8 cellular contexts compared by ENCODE assay signal in the genomic region with DNA sequence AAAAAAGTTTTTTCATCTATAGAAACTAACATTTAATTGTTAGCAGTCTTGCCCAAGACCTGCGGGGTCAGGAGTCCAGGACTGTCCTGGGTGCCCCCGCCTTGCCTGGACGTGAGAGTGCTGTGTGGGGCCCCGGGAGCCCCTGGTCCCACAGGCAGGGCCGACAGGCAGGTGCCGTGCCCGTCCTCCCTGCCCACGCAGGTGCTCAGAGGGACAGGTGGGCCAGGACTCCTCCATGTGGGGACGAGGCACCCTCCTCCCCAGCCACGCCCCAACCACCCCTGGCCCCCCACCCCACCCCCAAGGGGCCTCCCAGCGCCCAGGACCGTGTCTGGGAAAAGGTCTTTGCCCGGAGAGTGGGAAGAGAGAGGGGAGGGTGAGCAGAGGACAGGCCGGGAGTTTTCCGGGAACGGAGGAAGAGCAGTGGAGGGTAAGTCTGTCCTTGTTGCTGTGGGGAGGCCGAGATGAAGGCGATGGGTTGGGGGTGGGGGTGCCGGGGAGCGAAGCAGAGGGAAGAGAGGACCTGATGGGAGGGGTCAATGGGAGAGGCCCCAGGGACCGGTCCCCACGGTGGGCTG. TPM values are rescaled to one million over a fixed set of nuclear protein-coding genes. Genes with fewer than 3 reads are reported as not detected.
DNase-seq lines count a peak whose midpoint lies in the region; ATAC-seq, FAIRE-seq and TF ChIP-seq lines count a peak whose summit lies in the region.

No MANE protein-coding gene starts in this region.

- H3K4me3 ChIP-seq in kidney (ENCODE audit: low read length in 2 of 2) = peak overlapping the region; percentile 49 to 71
- peak overlapping the region; percentile 61 to 75 for H3K4me3 ChIP-seq in testis

- WGBS in testis, 2 donors = 9 to 13% methylated on average over 22 of the region's 22 CpGs

- FAIRE-seq in kidney (lab: Jason Lieb, UNC) = no peak

- H3K27me3 ChIP-seq in testis = no peaks in the 10 kb centered on the region

- H3K36me3 ChIP-seq in kidney (ENCODE audit: control insufficient read depth in 1 of 2, insufficient read depth in 2 of 2, low read length in 2 of 2) (no peaks in the 10 kb centered on the region), testis (ENCODE audit: low read depth, missing control alignments) (no peaks in the 10 kb centered on the region)

- H3K9me3 Mint-ChIP-seq in activated naive CD8-positive, alpha-beta T cell treated with anti-CD3 and anti-CD28 coated beads, Interleukin-2, amount 10 ng/mL, durations not matched to agents 7 days and 5 days = no peaks in the 10 kb centered on the region

- TF ChIP-seq CTCF in kidney (IDR thresholded peaks at IDR 0.05; ENCODE audit: borderline replicate concordance, extremely low read depth, insufficient read depth) (no peak), testis (IDR thresholded peaks at IDR 0.05) (no peak)

- H3K4me1 ChIP-seq in kidney (ENCODE audit: control insufficient read depth in 1 of 2, insufficient read depth in 1 of 2, low read depth in 1 of 2, low read length in 2 of 2) (peaks cover 9 to 14% of the 10 kb centered on the region in 2 donors), testis (peaks cover 58% of the 10 kb centered on the region)

- no peak for TF ChIP-seq POLR2A in testis (IDR thresholded peaks at IDR 0.05)

- H3K36me3 Mint-ChIP-seq in activated naive CD8-positive, alpha-beta T cell treated with anti-CD3 and anti-CD28 coated beads, Interleukin-2, amount 10 ng/mL, durations not matched to agents 7 days and 5 days = no peaks in the 10 kb centered on the region

- H3K27ac Mint-ChIP-seq in activated naive CD8-positive, alpha-beta T cell treated with anti-CD3 and anti-CD28 coated beads, Interleukin-2, amount 10 ng/mL, durations not matched to agents 7 days and 5 days = peak overlapping the region; percentile 81

- DNase-seq in NCI-H1105 (lab: John Stamatoyannopoulos, UW) (peak; percentile 10), NCI-H1105 treated with DMSO at 0.1 percent for 48 hours (lab: John Stamatoyannopoulos, UW) (no peak), kidney (no peak), testis (no peak), posterior cingulate gyrus (no peak), NK-92 (lab: John Stamatoyannopoulos, UW; ENCODE audit: unreplicated experiment) (no peak), HCEC 1CT (no peak)
- no peak for DNase-seq in activated naive CD8-positive, alpha-beta T cell treated with anti-CD3 and anti-CD28 coated beads, Interleukin-2, amount 10 ng/mL, durations not matched to agents 7 days and 5 days

- H3K4me3 Mint-ChIP-seq in activated naive CD8-positive, alpha-beta T cell treated with anti-CD3 and anti-CD28 coated beads, Interleukin-2, amount 10 ng/mL, durations not matched to agents 7 days and 5 days = peak overlapping the region; percentile 89

- intact Hi-C loops in kidney (cut with DNase I) (loop anchor here (10.0 kb wide), 2 partner anchors 105 to 155 kb away; a partner anchor contains a TSS), testis (cut with DNase I; ENCODE audit: low total_unique reads) (no loop called here), posterior cingulate gyrus (cut with DNase I) (loop anchor here (2.0 to 10.0 kb wide), 3 partner anchors 27 to 155 kb away; a partner anchor contains a TSS)

- POLR2A ChIA-PET in activated naive CD8-positive, alpha-beta T cell treated with anti-CD3 and anti-CD28 coated beads, Interleukin-2, amount 10 ng/mL, durations not matched to agents 7 days and 5 days (lab: Charles Lee) = interaction anchor here (0.6 to 2.4 kb wide), 5 partner anchors 11 to 78 kb away, joined by 3 to 10 read pairs (median 5); a partner anchor contains a TSS

- H3K9me3 ChIP-seq in kidney (ENCODE audit: control insufficient read depth in 1 of 2, low read length in 2 of 2) (no peaks in the 10 kb centered on the region), testis (no peaks in the 10 kb centered on the region)

- H3K4me1 Mint-ChIP-seq in activated naive CD8-positive, alpha-beta T cell treated with anti-CD3 and anti-CD28 coated beads, Interleukin-2, amount 10 ng/mL, durations not matched to agents 7 days and 5 days = peaks cover 4% of the 10 kb centered on the region

- H3K27me3 Mint-ChIP-seq in activated naive CD8-positive, alpha-beta T cell treated with anti-CD3 and anti-CD28 coated beads, Interleukin-2, amount 10 ng/mL, durations not matched to agents 7 days and 5 days = no peaks in the 10 kb centered on the region

- no peak for ATAC-seq in activated naive CD8-positive, alpha-beta T cell treated with anti-CD3 and anti-CD28 coated beads, Interleukin-2, amount 10 ng/mL, durations not matched to agents 7 days and 5 days (ENCODE audit: low read depth)

- H3K27ac ChIP-seq in kidney (ENCODE audit: low read depth in 2 of 2, low read length in 2 of 2) = peak overlapping the region; percentile 89
- peak overlapping the region; percentile 70 for H3K27ac ChIP-seq in testis

- H3K9ac ChIP-seq in kidney (ENCODE audit: low read length in 2 of 2) = peak overlapping the region in 1 of 2 donors; percentile 22

RNA-seq across cellular contexts. Expression of a gene that starts 2.7 kb away (rescaled TPM):
- 1 to 10 TPM in 1 of 2 experiments, under 1 TPM in 1; 0.91 to 1.1 TPM for total RNA-seq in activated naive CD8-positive, alpha-beta T cell treated with anti-CD3 and anti-CD28 coated beads, Interleukin-2, amount 10 ng/mL, durations not matched to agents 7 days and 5 days
- 42.9 TPM for total RNA-seq in kidney
- 35.5 TPM for polyA plus RNA-seq in kidney (ENCODE audit: insufficient read depth, low read depth, low replicate concordance)
- 10 to 100 TPM; 11.5 to 27.8 TPM for total RNA-seq in testis
- 27.1 TPM for polyA plus RNA-seq in testis (ENCODE audit: insufficient read depth, low read depth, low replicate concordance)

RNA-seq across cellular contexts. Expression of a gene that starts 4.3 kb away (rescaled TPM):
- 1 to 10 TPM; 1.5 to 3.6 TPM for total RNA-seq in activated naive CD8-positive, alpha-beta T cell treated with anti-CD3 and anti-CD28 coated beads, Interleukin-2, amount 10 ng/mL, durations not matched to agents 7 days and 5 days
- 1.9 TPM for total RNA-seq in kidney
- polyA plus RNA-seq in kidney (ENCODE audit: insufficient read depth, low read depth, low replicate concordance) = 2.1 TPM
- total RNA-seq in testis = 1 to 10 TPM; 4.6 to 4.9 TPM
- 4.6 TPM for polyA plus RNA-seq in testis (ENCODE audit: insufficient read depth, low read depth, low replicate concordance)

RNA-seq across cellular contexts. Expression of a gene that starts 4.8 kb away (rescaled TPM):
- 100 to 1,000 TPM; 103 to 104 TPM for total RNA-seq in activated naive CD8-positive, alpha-beta T cell treated with anti-CD3 and anti-CD28 coated beads, Interleukin-2, amount 10 ng/mL, durations not matched to agents 7 days and 5 days
- total RNA-seq in kidney (97.2 TPM), testis (100 to 1,000 TPM; 509 to 749 TPM)
- polyA plus RNA-seq in kidney (ENCODE audit: insufficient read depth, low read depth, low replicate concordance) (92.5 TPM), testis (ENCODE audit: insufficient read depth, low read depth, low replicate concordance) (452 TPM)

RNA-seq across cellular contexts. Expression of a gene that starts 28.0 kb away (rescaled TPM):
- 1 to 10 TPM; 1.3 to 3.3 TPM for total RNA-seq in activated naive CD8-positive, alpha-beta T cell treated with anti-CD3 and anti-CD28 coated beads, Interleukin-2, amount 10 ng/mL, durations not matched to agents 7 days and 5 days
- total RNA-seq in kidney (236 TPM), testis (1,000 to 10,000 TPM; 5,554 to 5,948 TPM)
- polyA plus RNA-seq in kidney (ENCODE audit: insufficient read depth, low read depth, low replicate concordance) (709 TPM), testis (ENCODE audit: insufficient read depth, low read depth, low replicate concordance) (4,976 TPM)

RNA-seq across cellular contexts. Expression of a gene that starts 33.5 kb away (rescaled TPM):
- total RNA-seq in activated naive CD8-positive, alpha-beta T cell treated with anti-CD3 and anti-CD28 coated beads, Interleukin-2, amount 10 ng/mL, durations not matched to agents 7 days and 5 days = under 1 TPM; 0.33 to 0.48 TPM
- total RNA-seq in kidney = 1.4 TPM
- polyA plus RNA-seq in kidney (ENCODE audit: insufficient read depth, low read depth, low replicate concordance) = 0.54 TPM
- total RNA-seq in testis = 100 to 1,000 TPM in 1 of 2 donors, 10 to 100 TPM in 1; 59.3 to 131 TPM
- 17.5 TPM for polyA plus RNA-seq in testis (ENCODE audit: insufficient read depth, low read depth, low replicate concordance)

Comparison
In these comparisons a context has a peak if more than half of its experiments do, and no peak if none do; other contexts are left out.
1. RNA of a gene that starts 2.7 kb away (total RNA-seq): 42.9 TPM in kidney (single experiment) and 11.5 to 27.8 TPM in testis; 0.91 to 1.1 TPM in activated naive CD8-positive, alpha-beta T cell treated with anti-CD3 and anti-CD28 coated beads, Interleukin-2, amount 10 ng/mL, durations not matched to agents 7 days and 5 days; every median in the first group is over 4 times any median in the second.